ENCODE assay signal across 9 cellular contexts in genomic region chr12:52871291-52871961, GRCh38. TPM values are rescaled to one million over a fixed set of nuclear protein-coding genes. Genes with fewer than 3 reads are reported as not detected.
DNase-seq lines count a peak whose midpoint lies in the region; ATAC-seq and TF ChIP-seq lines count a peak whose summit lies in the region.
"Had no signal": no experiment of that assay in that cellular context is flagged by ENCODE, and none has a peak within 500 bp of the region (broad histone marks: within the 10 kb centered on the region; RNA-seq: fewer than 3 reads in every experiment).

No MANE protein-coding gene starts in this region.

- no peaks in the 10 kb centered on the region for H3K27me3 Mint-ChIP-seq in chondrocyte (ENCODE audit: low read depth)

- peak overlapping the region; percentile 98 for H3K27ac Mint-ChIP-seq in chondrocyte (ENCODE audit: unreplicated experiment)

- H3K9me3 Mint-ChIP-seq in chondrocyte (ENCODE audit: low read depth) = no peaks in the 10 kb centered on the region
- H3K9me3 Mint-ChIP-seq: CD4-positive, CD25-positive, alpha-beta regulatory T cell had no signal

- DNase-seq in left cardiac atrium (peak; percentile 40), Right ventricle myocardium inferior (ENCODE audit: missing footprints) (no peak), chondrocyte (ENCODE audit: low spot score) (no peak), lung microvascular endothelial cell (ENCODE audit: low read depth in 2 of 2) (peak; percentile 65 to 80), anterior cingulate cortex (lab: John Stamatoyannopoulos, UW) (no peak), globus pallidus (ENCODE audit: low spot score) (no peak)
- DNase-seq in activated T-cell treated with anti-CD3 and anti-CD28 coated beads, Interleukin-2, amount 50 U/mL, for 1 hour = no peak
- DNase-seq: CD4-positive, CD25-positive, alpha-beta regulatory T cell had no signal

- no peaks in the 10 kb centered on the region for H3K36me3 Mint-ChIP-seq in chondrocyte (ENCODE audit: low read depth)
- H3K36me3 Mint-ChIP-seq: CD4-positive, CD25-positive, alpha-beta regulatory T cell had no signal

- H3K4me1 Mint-ChIP-seq in chondrocyte (ENCODE audit: low read depth) = peaks cover 60% of the 10 kb centered on the region

- H3K4me3 Mint-ChIP-seq in chondrocyte (ENCODE audit: unreplicated experiment) = peak overlapping the region; percentile 9
- H3K4me3 Mint-ChIP-seq: CD4-positive, CD25-positive, alpha-beta regulatory T cell had no signal

- ATAC-seq in left cardiac atrium = peak in 1 of 2 donors; percentile 23
- ATAC-seq in Right ventricle myocardium inferior = no peak
- no peak for ATAC-seq in HG02759 (IDR thresholded peaks at IDR 0.05; ENCODE audit: unreplicated experiment)

- intact Hi-C loops in left cardiac atrium (cut with DNase I) (loop anchor here (2.0 to 5.0 kb wide), 2 partner anchors 289 to 714 kb away; no protein-coding TSS in a partner anchor), Right ventricle myocardium inferior (cut with DNase I) (loop anchor here (2.0 kb wide), 1 partner anchor 289 kb away; no protein-coding TSS in a partner anchor)

- TF ChIP-seq CTCF in chondrocyte (IDR thresholded peaks at IDR 0.05) = no peak

RNA-seq across cellular contexts. Expression of gene KRT78, which starts 22.6 kb away (rescaled TPM):
- total RNA-seq in left cardiac atrium (not detected), Right ventricle myocardium inferior (not detected), chondrocyte (not detected in 3 replicates), lung microvascular endothelial cell (not detected in 2 replicates)
- total RNA-seq: CD4-positive, CD25-positive, alpha-beta regulatory T cell had no signal

RNA-seq across cellular contexts. Expression of gene KRT8, which starts 33.5 kb away (rescaled TPM):
- total RNA-seq in left cardiac atrium (100 to 1,000 TPM; 194 to 233 TPM), Right ventricle myocardium inferior (117 TPM), chondrocyte (11.3 to 15.7 TPM (median 13.0 TPM) in 3 replicates), lung microvascular endothelial cell (11.3 and 12.6 TPM in 2 replicates)
- total RNA-seq: CD4-positive, CD25-positive, alpha-beta regulatory T cell had no signal

RNA-seq across cellular contexts. Expression of gene KRT79, which starts 37.3 kb away (rescaled TPM):
- total RNA-seq in left cardiac atrium (under 1 TPM; 0.16 to 0.77 TPM), Right ventricle myocardium inferior (not detected), chondrocyte (0.10 to 0.31 TPM (median 0.19 TPM) in 3 replicates), lung microvascular endothelial cell (not detected in 2 replicates)
- total RNA-seq: CD4-positive, CD25-positive, alpha-beta regulatory T cell had no signal

RNA-seq across cellular contexts. Expression of gene KRT4, which starts 57.5 kb away (rescaled TPM):
- total RNA-seq in left cardiac atrium (not detected), Right ventricle myocardium inferior (not detected), chondrocyte (0.41 to 0.90 TPM in 2 of 3 replicates, not detected in the other), lung microvascular endothelial cell (not detected in 2 replicates)
- total RNA-seq: CD4-positive, CD25-positive, alpha-beta regulatory T cell had no signal

Comparison
In these comparisons a context has a peak if more than half of its experiments do, and no peak if none do; other contexts are left out.
1. DNase-seq: peak in left cardiac atrium (single experiment) and lung microvascular endothelial cell (2 of 2); none in Right ventricle myocardium inferior (single experiment), chondrocyte (single experiment), anterior cingulate cortex (0 of 58), activated T-cell treated with anti-CD3 and anti-CD28 coated beads, Interleukin-2, amount 50 U/mL, for 1 hour (single experiment) and globus pallidus (single experiment).